20 cellular contexts compared by ENCODE assay signal in genomic region chr5:127911619-127912018, GRCh38.
DNase-seq lines count a peak whose midpoint lies in the region; ATAC-seq, FAIRE-seq and TF ChIP-seq lines count a peak whose summit lies in the region.
"Had no signal": no experiment of that assay in that cellular context is flagged by ENCODE, and none has a peak within 500 bp of the region (broad histone marks: within the 10 kb centered on the region; RNA-seq: fewer than 3 reads in every experiment).

No MANE protein-coding gene starts in this region.

- no peak overlapping the region for H3K4ac ChIP-seq in trophoblast cell (ENCODE audit: low read depth, low read length)

- H4K12ac ChIP-seq in trophoblast cell (ENCODE audit: low read depth, low read length): no peak overlapping the region

- intact Hi-C loops in left ventricle myocardium inferior (cut with micrococcal nuclease) (no loop called here), left cardiac atrium (cut with DNase I) (no loop called here)

- ATAC-seq in left cardiac atrium (no peak), A549 (no peak)
- ATAC-seq: CD8-positive, alpha-beta T cell; GM12878; GM23338; HCT116 had no signal

- no peak for TF ChIP-seq POLR2A in A549 (IDR thresholded peaks at IDR 0.05; ENCODE audit: low read length)

- DNase-seq in left ventricle myocardium inferior (no peak), left cardiac atrium (no peak), A549 (ENCODE audit: low read depth in 1 of 2, low spot score in 1 of 2) (no peak), iris pigment epithelial cell (ENCODE audit: low read depth) (peak; percentile 36), trophoblast cell (peak; percentile 54 to 81), retina (no peak), GDM1 (lab: John Stamatoyannopoulos, UW) (no peak)
- DNase-seq: CD4-positive, CD25-positive, alpha-beta regulatory T cell; CD8-positive, alpha-beta T cell; DMS153; DND-41; H9 had no signal

- H3K18ac ChIP-seq in trophoblast cell (ENCODE audit: low read length): no peak overlapping the region

- H2AFZ ChIP-seq in trophoblast cell (ENCODE audit: insufficient read depth, low read length, poor library complexity): no peak overlapping the region
- H2AFZ ChIP-seq: GM23338 had no signal

- H2BK120ac ChIP-seq in trophoblast cell (ENCODE audit: insufficient read depth, low read length, poor library complexity): no peak overlapping the region

- no peak overlapping the region for H2BK5ac ChIP-seq in trophoblast cell (ENCODE audit: low read depth, low read length, poor library complexity)

- H3K36me3 ChIP-seq in left ventricle myocardium inferior (no peaks in the 10 kb centered on the region), trophoblast cell (ENCODE audit: control insufficient read depth in 1 of 2, insufficient read depth in 2 of 2, low read length in 2 of 2) (no peaks in the 10 kb centered on the region)
- H3K36me3 ChIP-seq: BLaER1 had no signal

- no peak overlapping the region for H4K8ac ChIP-seq in trophoblast cell (ENCODE audit: low read depth, low read length)

- H3K4me3 ChIP-seq in left ventricle myocardium inferior: no peak overlapping the region
- no peak overlapping the region for H3K4me3 ChIP-seq in A549
- no peak overlapping the region for H3K4me3 ChIP-seq in trophoblast cell (ENCODE audit: low read depth, low read length)
- H3K4me3 ChIP-seq: BLaER1, GM12878, GM23338 had no signal

- H3K27ac ChIP-seq in left ventricle myocardium inferior (replicated peaks): peak overlapping the region; percentile 54
- peak overlapping the region in 1 of 2 experiments; percentile 40; a peak in 1 of 6 replicates for H3K27ac ChIP-seq in A549
- H3K27ac ChIP-seq in trophoblast cell (ENCODE audit: low read depth, low read length): no peak overlapping the region
- H3K27ac ChIP-seq: BLaER1, C4-2B had no signal

- no peak for TF ChIP-seq RAD21 in A549 (conservative IDR thresholded peaks at IDR 0.05 in 1 of 2, IDR thresholded peaks at IDR 0.05 in 1 of 2)

- CTCF ChIA-PET in A549 (lab: Yijun Ruan, JAX): interaction anchor here (0.6 to 1.8 kb wide), 4 partner anchors 12 to 1849 kb away, joined by 3 to 4 read pairs (median 4); no protein-coding TSS in a partner anchor

- no peak overlapping the region for H3K14ac ChIP-seq in trophoblast cell (ENCODE audit: low read length)

- H3K27me3 ChIP-seq in left ventricle myocardium inferior (ENCODE audit: low read depth): no peaks in the 10 kb centered on the region
- no peaks in the 10 kb centered on the region for H3K27me3 ChIP-seq in trophoblast cell (ENCODE audit: insufficient read depth, low read length)
- H3K27me3 ChIP-seq: BLaER1 had no signal

- no peaks in the 10 kb centered on the region for H3K79me1 ChIP-seq in trophoblast cell (ENCODE audit: low read length)

- no peak for FAIRE-seq in A549 (lab: Jason Lieb, UNC)
- FAIRE-seq: G401.6, GM12878, GM19239 had no signal

- no peaks in the 10 kb centered on the region for H3K79me2 ChIP-seq in trophoblast cell (ENCODE audit: control insufficient read depth, insufficient read depth, low read length, poor library complexity)

- H3K9me3 ChIP-seq in left ventricle myocardium inferior (replicated peaks): no peaks in the 10 kb centered on the region
- no peaks in the 10 kb centered on the region for H3K9me3 ChIP-seq in A549
- no peaks in the 10 kb centered on the region for H3K9me3 ChIP-seq in trophoblast cell (ENCODE audit: insufficient read depth, low read depth, low read length)
- H3K9me3 ChIP-seq: BLaER1, Caco-2 had no signal

- H2AK5ac ChIP-seq in trophoblast cell (ENCODE audit: low read length): no peak overlapping the region

- H3K23ac ChIP-seq in trophoblast cell (ENCODE audit: low read length): no peak overlapping the region

- no peak for TF ChIP-seq EP300 in A549 (IDR thresholded peaks at IDR 0.05)

- H3K4me1 ChIP-seq in left ventricle myocardium inferior (peaks cover 14% of the 10 kb centered on the region), A549 (peaks cover 39% of the 10 kb centered on the region), trophoblast cell (ENCODE audit: control insufficient read depth in 1 of 2, insufficient read depth in 2 of 2, low read length in 2 of 2) (no peaks in the 10 kb centered on the region)

- H4K91ac ChIP-seq in trophoblast cell (ENCODE audit: low read depth, low read length): no peak overlapping the region

- POLR2A ChIA-PET in A549 (lab: Yijun Ruan, JAX): no interaction called here

- TF ChIP-seq CTCF in left ventricle myocardium inferior (IDR thresholded peaks at IDR 0.05; ENCODE audit: borderline replicate concordance) (no peak), A549 (IDR thresholded peaks at IDR 0.05) (no peak)

- no peak overlapping the region for H2BK12ac ChIP-seq in trophoblast cell (ENCODE audit: low read length)

- peak overlapping the region; percentile 40; the same call in 1 of the 3 replicates for H3K4me2 ChIP-seq in A549
- H3K4me2 ChIP-seq in trophoblast cell (ENCODE audit: low read length): no peak overlapping the region
- H3K4me2 ChIP-seq: GM23338 had no signal

- 93% methylated on average over 2 of the region's 2 CpGs for WGBS in A549 (ENCODE audit: missing lambda C conversion rate)
- WGBS in trophoblast cell (ENCODE audit: extremely low coverage, insufficient coverage, insufficient read length): no CpG with 5 or more reads among the region's 2 CpGs

- H3K9ac ChIP-seq in trophoblast cell (ENCODE audit: low read length): no peak overlapping the region
- H3K9ac ChIP-seq: BLaER1 had no signal

TF ChIP-seq in A549, 52 proteins besides CTCF, POLR2A, EP300 and RAD21:
- TF ChIP-seq PBX3 (IDR thresholded peaks at IDR 0.05) (no peak), FOXS1 (CRISPR knock-in tag; IDR thresholded peaks at IDR 0.05) (no peak), ATOH8 (CRISPR knock-in tag; IDR thresholded peaks at IDR 0.05; ENCODE audit: low read depth) (no peak), CBX8 (IDR thresholded peaks at IDR 0.05) (no peak), HMGXB4 (CRISPR knock-in tag; IDR thresholded peaks at IDR 0.05; ENCODE audit: borderline replicate concordance) (no peak), RCOR1 (IDR thresholded peaks at IDR 0.05; ENCODE audit: low read depth, low read length) (no peak), E2F6 (IDR thresholded peaks at IDR 0.05; ENCODE audit: borderline replicate concordance, low read depth) (no peak), ZSCAN20 (CRISPR knock-in tag; IDR thresholded peaks at IDR 0.05) (no peak)
TF ChIP-seq in A549: peak in this region for 0.

Comparison
In these comparisons a context has a peak if more than half of its experiments do, and no peak if none do; other contexts are left out.
1. DNase-seq: peak in iris pigment epithelial cell (single experiment) and trophoblast cell (2 of 2); none in left ventricle myocardium inferior (single experiment), left cardiac atrium (single experiment), A549 (0 of 2), retina (single experiment) and GDM1 (single experiment).